Comparison of ENCODE assay signal across 8 cellular contexts in genomic region chr18:49161627-49162026, GRCh38.
A peak's percentile ranks its signal among the peaks of the same experiment; 100 is the strongest.
DNase-seq lines count a peak whose midpoint lies in the region; ATAC-seq lines count a peak whose summit lies in the region.

No MANE protein-coding gene starts in this region.

- H3K9me3 Mint-ChIP-seq in activated T-cell treated with anti-CD3 and anti-CD28 coated beads, Interleukin-2, amount 50 U/mL, for 4 hours: peaks cover 15% of the 10 kb centered on the region
- peaks cover 4% of the 10 kb centered on the region for H3K9me3 Mint-ChIP-seq in activated T-helper 17 cell treated with anti-CD3 and anti-CD28 coated beads, Interleukin-2, amount 50 U/mL, for 72 hours
- H3K9me3 Mint-ChIP-seq in stimulated activated memory B cell treated with anti-CD40 and anti-IgM and Interleukin-4, amounts not matched to agents 10 μg/mL and 1 μg/mL and 100 μg/mL, for 72 hours: peaks cover 4% of the 10 kb centered on the region

- H3K4me3 Mint-ChIP-seq in activated T-cell treated with anti-CD3 and anti-CD28 coated beads, Interleukin-2, amount 50 U/mL, for 4 hours: no peak overlapping the region
- no peak overlapping the region for H3K4me3 Mint-ChIP-seq in activated T-helper 17 cell treated with anti-CD3 and anti-CD28 coated beads, Interleukin-2, amount 50 U/mL, for 72 hours
- H3K4me3 Mint-ChIP-seq in stimulated activated memory B cell treated with anti-CD40 and anti-IgM and Interleukin-4, amounts not matched to agents 10 μg/mL and 1 μg/mL and 100 μg/mL, for 72 hours: no peak overlapping the region

- DNase-seq in activated T-cell treated with anti-CD3 and anti-CD28 coated beads, Interleukin-2, amount 50 U/mL, for 4 hours: no peak
- no peak for DNase-seq in activated T-cell treated with anti-CD3 and anti-CD28 coated beads, Interleukin-2, amount 50 U/mL, for 1 hour
- DNase-seq in NCI-H2196 treated with DMSO at 0.1 percent for 48 hours (lab: John Stamatoyannopoulos, UW; ENCODE audit: unreplicated experiment) (no peak), NCI-H82 (lab: John Stamatoyannopoulos, UW) (no peak), mucosa of gallbladder (ENCODE audit: low spot score) (no peak)

- ATAC-seq in activated T-cell treated with anti-CD3 and anti-CD28 coated beads, Interleukin-2, amount 50 U/mL, for 4 hours: peak; percentile 97 to 100
- peak; percentile 73 for ATAC-seq in HG02970 (IDR thresholded peaks at IDR 0.05; ENCODE audit: low FRiP score, unreplicated experiment)
- peak; percentile 100 for ATAC-seq in activated T-helper 17 cell treated with anti-CD3 and anti-CD28 coated beads, Interleukin-2, amount 50 U/mL, for 72 hours (replicated peaks)
- ATAC-seq in stimulated activated memory B cell treated with anti-CD40 and anti-IgM and Interleukin-4, amounts not matched to agents 10 μg/mL and 1 μg/mL and 100 μg/mL, for 72 hours: peak; percentile 95

- H3K36me3 Mint-ChIP-seq in activated T-cell treated with anti-CD3 and anti-CD28 coated beads, Interleukin-2, amount 50 U/mL, for 4 hours (ENCODE audit: insufficient read depth): peaks cover 38% of the 10 kb centered on the region
- peaks cover 53% of the 10 kb centered on the region for H3K36me3 Mint-ChIP-seq in activated T-helper 17 cell treated with anti-CD3 and anti-CD28 coated beads, Interleukin-2, amount 50 U/mL, for 72 hours (ENCODE audit: low read depth)
- H3K36me3 Mint-ChIP-seq in stimulated activated memory B cell treated with anti-CD40 and anti-IgM and Interleukin-4, amounts not matched to agents 10 μg/mL and 1 μg/mL and 100 μg/mL, for 72 hours: peaks cover 45% of the 10 kb centered on the region

- peaks cover 6% of the 10 kb centered on the region for H3K4me1 Mint-ChIP-seq in activated T-cell treated with anti-CD3 and anti-CD28 coated beads, Interleukin-2, amount 50 U/mL, for 4 hours (ENCODE audit: low read depth)
- peaks cover 5% of the 10 kb centered on the region for H3K4me1 Mint-ChIP-seq in activated T-helper 17 cell treated with anti-CD3 and anti-CD28 coated beads, Interleukin-2, amount 50 U/mL, for 72 hours
- peaks cover 5% of the 10 kb centered on the region for H3K4me1 Mint-ChIP-seq in stimulated activated memory B cell treated with anti-CD40 and anti-IgM and Interleukin-4, amounts not matched to agents 10 μg/mL and 1 μg/mL and 100 μg/mL, for 72 hours

- H3K27me3 Mint-ChIP-seq in activated T-cell treated with anti-CD3 and anti-CD28 coated beads, Interleukin-2, amount 50 U/mL, for 4 hours (ENCODE audit: low read depth): no peaks in the 10 kb centered on the region
- no peaks in the 10 kb centered on the region for H3K27me3 Mint-ChIP-seq in activated T-helper 17 cell treated with anti-CD3 and anti-CD28 coated beads, Interleukin-2, amount 50 U/mL, for 72 hours
- no peaks in the 10 kb centered on the region for H3K27me3 Mint-ChIP-seq in stimulated activated memory B cell treated with anti-CD40 and anti-IgM and Interleukin-4, amounts not matched to agents 10 μg/mL and 1 μg/mL and 100 μg/mL, for 72 hours

- H3K27ac Mint-ChIP-seq in activated T-helper 17 cell treated with anti-CD3 and anti-CD28 coated beads, Interleukin-2, amount 50 U/mL, for 72 hours: no peak overlapping the region
- no peak overlapping the region for H3K27ac Mint-ChIP-seq in stimulated activated memory B cell treated with anti-CD40 and anti-IgM and Interleukin-4, amounts not matched to agents 10 μg/mL and 1 μg/mL and 100 μg/mL, for 72 hours
